ENCODE assay signal across 21 cellular contexts in the genomic region with DNA sequence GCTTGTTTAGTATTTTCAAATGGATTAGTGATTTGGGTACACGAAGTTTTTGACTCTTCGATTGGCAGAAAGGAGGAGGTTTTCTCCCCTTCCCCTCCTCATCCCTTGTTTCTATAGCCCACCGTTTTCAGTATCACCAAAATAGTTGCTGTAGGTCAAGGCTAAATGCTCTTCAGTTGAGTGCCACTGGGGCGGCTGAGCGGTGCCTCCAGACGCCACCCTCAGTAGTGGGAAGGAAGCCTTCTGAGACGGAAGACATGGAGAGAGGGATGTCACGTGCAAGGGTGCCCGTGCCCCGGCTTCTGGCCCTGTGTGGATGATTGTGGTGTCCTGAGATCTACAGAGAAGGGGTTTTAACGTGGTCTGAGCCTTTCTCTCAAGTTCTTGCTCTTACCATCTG.
"Had no signal": no experiment of that assay in that cellular context is flagged by ENCODE, and none has a peak within 500 bp of the region (broad histone marks: within the 10 kb centered on the region; RNA-seq: fewer than 3 reads in every experiment).

No MANE protein-coding gene starts in this region.

- H3K27ac Mint-ChIP-seq: stimulated activated effector memory CD8-positive, alpha-beta T cell treated with anti-CD3 and anti-CD28 coated beads, Interleukin-12 subunit alpha, Interleukin-12 subunit beta, amount 100 ng/mL, for 72 hours had no signal

- DNase-seq: cortex of kidney; dorsolateral prefrontal cortex; effector CD8-positive, alpha-beta T cell; gastrocnemius medialis; heart right ventricle; kidney glomerular epithelial cell; mammary epithelial cell; naive thymus-derived CD4-positive, alpha-beta T cell; nucleus accumbens; ovary; right cardiac atrium; stimulated activated CD4-positive, alpha-beta T cell treated with anti-CD3 and anti-CD28 coated beads, Interleukin-4, amount 100 ng/mL, for 1 hour; stimulated activated CD8-positive, alpha-beta memory T cell treated with anti-CD3 and anti-CD28 coated beads, Interleukin-4, amount 100 ng/mL, for 48 hours; upper lobe of right lung had no signal

- H3K9me3 Mint-ChIP-seq: naive thymus-derived CD4-positive, alpha-beta T cell; neural crest cell; stimulated activated effector memory CD8-positive, alpha-beta T cell treated with anti-CD3 and anti-CD28 coated beads, Interleukin-12 subunit alpha, Interleukin-12 subunit beta, amount 100 ng/mL, for 72 hours; stimulated activated naive CD8-positive, alpha-beta T cell treated with anti-CD3 and anti-CD28 coated beads, Interleukin-15, Interleukin-2, amounts not matched to agents 100 ng/mL and 50 ng/mL, for 24 hours had no signal

- H3K27me3 Mint-ChIP-seq: naive thymus-derived CD4-positive, alpha-beta T cell; stimulated activated naive CD8-positive, alpha-beta T cell treated with anti-CD3 and anti-CD28 coated beads, Interleukin-15, Interleukin-2, amounts not matched to agents 100 ng/mL and 50 ng/mL, for 24 hours had no signal

- H3K4me3 ChIP-seq: dorsolateral prefrontal cortex, gastrocnemius medialis, heart right ventricle, ovary, testis, tibial nerve, upper lobe of right lung, vagina had no signal

- H3K4me1 Mint-ChIP-seq: neural crest cell had no signal

- H3K4me3 Mint-ChIP-seq: naive thymus-derived CD4-positive, alpha-beta T cell; neural crest cell; stimulated activated effector memory CD8-positive, alpha-beta T cell treated with anti-CD3 and anti-CD28 coated beads, Interleukin-12 subunit alpha, Interleukin-12 subunit beta, amount 100 ng/mL, for 72 hours; stimulated activated naive CD8-positive, alpha-beta T cell treated with anti-CD3 and anti-CD28 coated beads, Interleukin-15, Interleukin-2, amounts not matched to agents 100 ng/mL and 50 ng/mL, for 24 hours had no signal

- ATAC-seq: esophagus mucosa; gastrocnemius medialis; heart right ventricle; naive thymus-derived CD4-positive, alpha-beta T cell; right cardiac atrium; stimulated activated effector memory CD8-positive, alpha-beta T cell treated with anti-CD3 and anti-CD28 coated beads, Interleukin-12 subunit alpha, Interleukin-12 subunit beta, amount 100 ng/mL, for 72 hours; upper lobe of right lung had no signal
